In the genomic region with DNA sequence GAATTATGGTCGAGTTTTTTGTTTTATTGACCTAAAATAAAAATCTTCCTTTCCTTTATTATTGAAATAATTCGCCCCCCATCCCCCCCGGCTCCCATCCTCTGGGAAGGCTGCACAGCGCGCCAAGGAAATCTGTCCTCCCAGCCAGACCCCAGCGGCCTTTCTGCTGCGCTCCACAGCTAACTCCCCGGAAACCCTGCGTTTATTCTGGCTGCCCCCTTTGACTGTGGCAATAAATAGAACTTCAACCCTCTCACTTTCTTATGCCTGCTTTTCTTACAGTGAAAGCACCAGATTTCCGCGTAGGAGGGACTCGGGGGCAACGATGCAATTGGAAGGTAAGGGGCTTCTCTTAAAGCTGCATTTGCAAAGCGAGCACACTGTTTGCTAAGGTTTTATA, we compare ENCODE assay signal across 1 cellular context.
TF ChIP-seq lines count a peak whose summit lies in the region.

No MANE protein-coding gene starts in this region.

TF ChIP-seq in GM12878, 131 proteins besides CTCF, POLR2A, EP300 and RAD21:
- TF ChIP-seq NRF1 (conservative IDR thresholded peaks at IDR 0.05; ENCODE audit: low read depth, low read length) (no peak), ATF3 (IDR thresholded peaks at IDR 0.05; ENCODE audit: borderline replicate concordance, extremely low read depth, low read depth, low read length) (no peak), ZBTB33 (IDR thresholded peaks at IDR 0.05) (no peak), FOXK2 (IDR thresholded peaks at IDR 0.05) (no peak), BRCA1 (IDR thresholded peaks at IDR 0.05; ENCODE audit: low read depth, low read length) (no peak)
